ENCODE assay signal across 27 cellular contexts in genomic region chr20:1879369-1879768, GRCh38. TPM values are rescaled to one million over a fixed set of nuclear protein-coding genes. Genes with fewer than 3 reads are reported as not detected.
"Had no signal": no experiment of that assay in that cellular context is flagged by ENCODE, and none has a peak within 500 bp of the region (broad histone marks: within the 10 kb centered on the region; RNA-seq: fewer than 3 reads in every experiment).

No MANE protein-coding gene starts in this region.

- FAIRE-seq: colon, endometrium, frontal cortex, keratinocyte had no signal

- H3K9me3 ChIP-seq: right lobe of liver, thyroid gland, upper lobe of left lung, vagina had no signal

- H3K4me3 ChIP-seq: right lobe of liver, thyroid gland, upper lobe of left lung, vagina had no signal

- H3K27me3 ChIP-seq: right lobe of liver, thyroid gland, vagina had no signal

- H3K4me1 ChIP-seq: thyroid gland had no signal

- H3K36me3 Mint-ChIP-seq: activated naive CD4-positive, alpha-beta T cell treated with anti-CD3 and anti-CD28 coated beads, Interleukin-2, amount 10 ng/mL, durations not matched to agents 7 days and 5 days; naive thymus-derived CD4-positive, alpha-beta T cell; stimulated activated effector memory CD8-positive, alpha-beta T cell treated with anti-CD3 and anti-CD28 coated beads, Interleukin-12 subunit alpha, Interleukin-12 subunit beta, amount 100 ng/mL, for 72 hours; T-cell had no signal

- H3K27ac ChIP-seq: epithelial cell of prostate, right lobe of liver, thyroid gland, upper lobe of left lung, vagina had no signal

- H3K27ac Mint-ChIP-seq: activated CD4-positive, alpha-beta T cell treated with anti-CD3 and anti-CD28 coated beads for 36 hours; activated naive CD4-positive, alpha-beta T cell treated with anti-CD3 and anti-CD28 coated beads, Interleukin-2, amount 10 ng/mL, durations not matched to agents 7 days and 5 days; naive thymus-derived CD4-positive, alpha-beta T cell; stimulated activated effector memory CD8-positive, alpha-beta T cell treated with anti-CD3 and anti-CD28 coated beads, Interleukin-12 subunit alpha, Interleukin-12 subunit beta, amount 100 ng/mL, for 72 hours; T-cell; T-helper 2 cell treated with Interferon-gamma antibody and Interleukin-4, amounts not matched to agents 5 μg/mL and 100 μg/mL, for 36 hours had no signal

- H3K4me3 Mint-ChIP-seq: activated CD4-positive, alpha-beta T cell treated with anti-CD3 and anti-CD28 coated beads for 36 hours; activated naive CD4-positive, alpha-beta T cell treated with anti-CD3 and anti-CD28 coated beads, Interleukin-2, amount 10 ng/mL, durations not matched to agents 7 days and 5 days; central memory CD8-positive, alpha-beta T cell; naive thymus-derived CD4-positive, alpha-beta T cell; stimulated activated effector memory CD8-positive, alpha-beta T cell treated with anti-CD3 and anti-CD28 coated beads, Interleukin-12 subunit alpha, Interleukin-12 subunit beta, amount 100 ng/mL, for 72 hours; stimulated activated naive CD8-positive, alpha-beta T cell treated with anti-CD3 and anti-CD28 coated beads, Interleukin-15, amount 100 ng/mL, for 72 hours; T-cell; T-helper 2 cell treated with Interferon-gamma antibody and Interleukin-4, amounts not matched to agents 5 μg/mL and 100 μg/mL, for 36 hours had no signal

- DNase-seq: activated CD4-positive, alpha-beta T cell treated with anti-CD3 and anti-CD28 coated beads for 36 hours; activated CD4-positive, CD25-positive, alpha-beta regulatory T cell; activated CD8-positive, alpha-beta memory T cell treated with anti-CD3 and anti-CD28 coated beads, Interleukin-2, amount 50 U/mL, for 4 hours; activated gamma-delta T cell; activated naive CD4-positive, alpha-beta T cell treated with anti-CD3 and anti-CD28 coated beads, Interleukin-2, amount 10 ng/mL, durations not matched to agents 7 days and 5 days; activated T-cell treated with anti-CD3 and anti-CD28 coated beads, Interleukin-2, amount 50 U/mL, for 1 hour; amygdala; effector CD8-positive, alpha-beta T cell; left colon; midbrain; naive thymus-derived CD4-positive, alpha-beta T cell; stimulated activated CD4-positive, alpha-beta T cell treated with anti-CD3 and anti-CD28 coated beads, Interleukin-12 subunit alpha, Interleukin-12 subunit beta, amount 100 ng/mL, for 4 hours; stimulated activated CD4-positive, alpha-beta T cell treated with anti-CD3 and anti-CD28 coated beads, Interleukin-4, amount 100 ng/mL, for 24 hours; stimulated activated naive CD8-positive, alpha-beta T cell treated with anti-CD3 and anti-CD28 coated beads, Interleukin-15, amount 100 ng/mL, for 72 hours; T-cell; thyroid gland; upper lobe of left lung had no signal

- H3K36me3 ChIP-seq: right lobe of liver, thyroid gland, upper lobe of left lung, vagina had no signal

- H3K9me3 Mint-ChIP-seq: central memory CD8-positive, alpha-beta T cell; naive thymus-derived CD4-positive, alpha-beta T cell; stimulated activated effector memory CD8-positive, alpha-beta T cell treated with anti-CD3 and anti-CD28 coated beads, Interleukin-12 subunit alpha, Interleukin-12 subunit beta, amount 100 ng/mL, for 72 hours; stimulated activated naive CD8-positive, alpha-beta T cell treated with anti-CD3 and anti-CD28 coated beads, Interleukin-15, amount 100 ng/mL, for 72 hours; T-cell; T-helper 2 cell treated with Interferon-gamma antibody and Interleukin-4, amounts not matched to agents 5 μg/mL and 100 μg/mL, for 36 hours had no signal

- H3K4me1 Mint-ChIP-seq: central memory CD8-positive, alpha-beta T cell had no signal

RNA-seq across cellular contexts. Expression of gene SIRPA, which starts 15.8 kb away (rescaled TPM):
- polyA plus RNA-seq: naive thymus-derived CD4-positive, alpha-beta T cell had no signal
